In the genomic region with DNA sequence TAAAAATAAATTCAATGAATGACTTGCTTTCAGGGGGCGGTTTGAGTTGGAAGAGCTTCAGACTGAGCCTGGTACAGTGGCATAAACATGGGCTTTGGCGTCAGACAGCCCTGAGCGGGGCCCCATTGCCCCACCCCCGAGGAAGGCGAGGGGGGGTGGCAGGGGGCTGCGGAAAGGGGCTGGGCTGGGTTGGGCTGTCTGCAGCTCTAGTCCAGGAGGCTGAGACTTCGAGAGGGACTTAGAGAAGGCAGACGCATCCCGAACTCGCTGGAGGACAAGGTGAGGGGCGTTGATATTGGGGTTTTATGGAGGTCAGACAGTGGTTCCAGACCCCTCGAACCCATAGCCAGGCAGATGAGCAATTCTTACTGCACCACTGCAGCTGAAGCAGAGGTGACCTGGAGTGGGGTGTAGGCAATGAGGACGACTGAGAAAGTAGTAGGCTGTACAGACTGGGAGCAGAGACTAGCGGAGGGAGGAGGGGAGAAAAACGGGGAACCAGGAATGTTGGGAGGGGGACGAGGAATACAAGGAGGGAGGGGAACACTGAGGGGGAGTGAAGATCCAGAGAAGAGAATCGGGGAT, we compare ENCODE assay signal across 8 cellular contexts. TPM values are rescaled to one million over a fixed set of nuclear protein-coding genes. Genes with fewer than 3 reads are reported as not detected.
A peak's percentile ranks its signal among the peaks of the same experiment; 100 is the strongest.
DNase-seq lines count a peak whose midpoint lies in the region; ATAC-seq, FAIRE-seq and TF ChIP-seq lines count a peak whose summit lies in the region.

A gene with protein sequence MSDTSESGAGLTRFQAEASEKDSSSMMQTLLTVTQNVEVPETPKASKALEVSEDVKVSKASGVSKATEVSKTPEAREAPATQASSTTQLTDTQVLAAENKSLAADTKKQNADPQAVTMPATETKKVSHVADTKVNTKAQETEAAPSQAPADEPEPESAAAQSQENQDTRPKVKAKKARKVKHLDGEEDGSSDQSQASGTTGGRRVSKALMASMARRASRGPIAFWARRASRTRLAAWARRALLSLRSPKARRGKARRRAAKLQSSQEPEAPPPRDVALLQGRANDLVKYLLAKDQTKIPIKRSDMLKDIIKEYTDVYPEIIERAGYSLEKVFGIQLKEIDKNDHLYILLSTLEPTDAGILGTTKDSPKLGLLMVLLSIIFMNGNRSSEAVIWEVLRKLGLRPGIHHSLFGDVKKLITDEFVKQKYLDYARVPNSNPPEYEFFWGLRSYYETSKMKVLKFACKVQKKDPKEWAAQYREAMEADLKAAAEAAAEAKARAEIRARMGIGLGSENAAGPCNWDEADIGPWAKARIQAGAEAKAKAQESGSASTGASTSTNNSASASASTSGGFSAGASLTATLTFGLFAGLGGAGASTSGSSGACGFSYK (plus strand): TSS at position 222 of the 585 bp plus-strand sequence. CDS start 1,587 bp downstream, outside the sequence.

- ATAC-seq in heart right ventricle (peak; percentile 43 to 78 (median 72)), pancreas (peak; percentile 23 to 47 (median 40)), GM21786 (IDR thresholded peaks at IDR 0.05; ENCODE audit: unreplicated experiment) (no peak), HG03196 (IDR thresholded peaks at IDR 0.05; ENCODE audit: unreplicated experiment) (no peak)

- H3K36me3 ChIP-seq in astrocyte (ENCODE audit: insufficient read depth, low read length) = peaks cover 6% of the 10 kb centered on the region
- peaks cover 0 to 33% (median 10%) of the 10 kb centered on the region in 9 donors for H3K36me3 ChIP-seq in heart right ventricle
- H3K36me3 ChIP-seq in pancreas = peaks cover 0 to 9% (median 0%) of the 10 kb centered on the region in 3 donors

- intact Hi-C loops in heart right ventricle (cut with DNase I) (loop anchor here in 4 of 10 donors (5.0 to 10.0 kb wide), 4 partner anchors 163 to 763 kb away; a partner anchor contains a TSS), pancreas (cut with DNase I) (no loop called here)

- H3K4me2 ChIP-seq in astrocyte (ENCODE audit: low read length) = peak within 1 kb of the TSS; percentile 99

- whole genome bisulfite sequencing in heart right ventricle, 2 donors = 0 to 1% methylated on average over 16 to 17 of the region's 17 CpGs
- WGBS in pancreas, 2 donors = 2 to 19% methylated on average over 17 of the region's 17 CpGs

- H4K20me1 ChIP-seq in astrocyte (ENCODE audit: insufficient read depth, low read length) = peaks cover 24% of the 10 kb centered on the region

- H3K9me3 ChIP-seq in astrocyte (ENCODE audit: insufficient read depth, low read depth, low read length) = no peaks in the 10 kb centered on the region
- no peaks in the 10 kb centered on the region for H3K9me3 ChIP-seq in heart right ventricle
- H3K9me3 ChIP-seq in pancreas = no peaks in the 10 kb centered on the region

- peak; percentile 54 for FAIRE-seq in astrocyte (lab: Jason Lieb, UNC)
- FAIRE-seq in pancreas (lab: Jason Lieb, UNC) = no peak

- H3K4me1 Mint-ChIP-seq in astrocyte (ENCODE audit: low read depth, unreplicated experiment) = peaks cover 15% of the 10 kb centered on the region

- H3K27me3 ChIP-seq in astrocyte (ENCODE audit: insufficient read depth, low read length) = no peaks in the 10 kb centered on the region
- peaks cover 0 to 4% (median 0%) of the 10 kb centered on the region in 7 donors for H3K27me3 ChIP-seq in heart right ventricle
- peaks cover 0 to 3% (median 0%) of the 10 kb centered on the region in 4 donors for H3K27me3 ChIP-seq in pancreas

- no peaks in the 10 kb centered on the region for H3K27me3 Mint-ChIP-seq in astrocyte (ENCODE audit: low read depth, unreplicated experiment)

- DNase-seq in DMS79 (lab: John Stamatoyannopoulos, UW) (peak; percentile 1), DMS79 treated with DMSO at 0.1 percent for 48 hours (lab: John Stamatoyannopoulos, UW) (no peak), SK-N-DZ (ENCODE audit: low spot score) (peak; percentile 35), astrocyte (ENCODE audit: low read depth) (no peak), heart right ventricle (peak; percentile 27 to 38), pancreas (peak in 3 of 6 donors; percentile 5 to 36 (median 29))

- H3K27ac ChIP-seq in astrocyte (ENCODE audit: low read depth, low read length) = peak within 1 kb of the TSS; percentile 72
- peak within 1 kb of the TSS; percentile 65 to 94 (median 92) for H3K27ac ChIP-seq in heart right ventricle
- H3K27ac ChIP-seq in pancreas = peak within 1 kb of the TSS; percentile 35 to 85 (median 78)

- H3K9ac ChIP-seq in astrocyte (ENCODE audit: low read length) = peak within 1 kb of the TSS; percentile 89

- H3K4me1 ChIP-seq in astrocyte (ENCODE audit: insufficient read depth, low read length) (peaks cover 18% of the 10 kb centered on the region), heart right ventricle (peaks cover 0 to 16% (median 7%) of the 10 kb centered on the region in 9 donors), pancreas (no peaks in the 10 kb centered on the region)

- no peaks in the 10 kb centered on the region for H3K9me3 Mint-ChIP-seq in astrocyte (ENCODE audit: unreplicated experiment)

- H3K36me3 Mint-ChIP-seq in astrocyte (ENCODE audit: low read depth, unreplicated experiment) = peaks cover 3% of the 10 kb centered on the region

- no peak for TF ChIP-seq CTCF in astrocyte (IDR thresholded peaks at IDR 0.05; ENCODE audit: insufficient read depth, low read depth, low read length)
- TF ChIP-seq CTCF in heart right ventricle (IDR thresholded peaks at IDR 0.05) = no peak
- no peak for TF ChIP-seq CTCF in pancreas (IDR thresholded peaks at IDR 0.05)

- peak within 1 kb of the TSS; percentile 98 for H3K4me3 Mint-ChIP-seq in astrocyte (ENCODE audit: unreplicated experiment)

- peak within 1 kb of the TSS; percentile 84 for H2AFZ ChIP-seq in astrocyte (ENCODE audit: low read depth, low read length)

- H3K27ac Mint-ChIP-seq in astrocyte (ENCODE audit: unreplicated experiment) = peak within 1 kb of the TSS; percentile 98

- H3K4me3 ChIP-seq in astrocyte (ENCODE audit: insufficient read depth, low read depth, low read length) (peak within 1 kb of the TSS; percentile 74), heart right ventricle (peak within 1 kb of the TSS; percentile 47 to 84 (median 72)), pancreas (peak within 1 kb of the TSS; percentile 37 to 63 (median 50))

- peaks cover 32% of the 10 kb centered on the region for H3K79me2 ChIP-seq in astrocyte (ENCODE audit: insufficient read depth, low read length)

RNA-seq across cellular contexts. Expression of the gene that starts here (rescaled TPM):
- 201 and 225 TPM in 2 replicates for polyA plus RNA-seq in SK-N-DZ (2014; cell fraction: cytosol; rRNA removed)
- 161 and 227 TPM in 2 replicates for polyA plus RNA-seq in SK-N-DZ (2014; cell fraction: nucleus; rRNA removed)
- total RNA-seq in astrocyte = 498 and 502 TPM in 2 replicates
- 100 to 1,000 TPM in 6 of 10 donors, 10 to 100 TPM in 4; 85.6 to 130 (median 106) TPM for total RNA-seq in heart right ventricle
- polyA plus RNA-seq in heart right ventricle = 10 to 100 TPM; 55.1 to 87.1 TPM
- 10 to 100 TPM; 25.9 to 77.1 (median 50.8) TPM for total RNA-seq in pancreas
- polyA plus RNA-seq in pancreas = 100 to 1,000 TPM in 1 of 2 donors, 10 to 100 TPM in 1; 44.0 to 136 TPM

Comparison
In these comparisons a context has a peak if more than half of its experiments do, and no peak if none do; other contexts are left out.
1. DNase-seq: peak in DMS79 (single experiment), SK-N-DZ (single experiment) and heart right ventricle (2 of 2); none in DMS79 treated with DMSO at 0.1 percent for 48 hours (single experiment) and astrocyte (single experiment).
2. ATAC-seq: peak in heart right ventricle (8 of 8) and pancreas (4 of 4); none in GM21786 (single experiment) and HG03196 (single experiment).
3. Peak in every context shown above with its lines, with median percentiles within 50 percentile points of each other: H3K27ac ChIP-seq and H3K4me3 ChIP-seq.